30 cellular contexts compared by ENCODE assay signal in the genomic region with DNA sequence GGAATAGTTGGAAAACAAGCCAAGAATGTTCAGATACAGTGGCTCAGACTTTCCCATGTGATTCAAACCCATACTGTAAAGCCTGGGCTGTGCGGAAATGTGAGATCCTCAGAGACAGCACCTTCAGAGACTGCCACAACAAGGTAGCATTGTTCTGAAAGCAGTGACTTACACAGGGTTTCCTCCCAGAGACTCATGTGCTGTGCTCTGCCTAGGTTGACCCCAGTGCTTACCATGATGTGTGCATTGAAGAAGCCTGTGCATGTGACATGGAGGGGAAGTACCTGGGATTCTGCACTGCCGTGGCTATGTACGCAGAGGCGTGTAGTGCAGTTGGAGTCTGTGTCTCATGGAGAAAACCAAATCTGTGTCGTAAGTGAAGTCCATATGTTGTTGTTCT.
DNase-seq lines count a peak whose midpoint lies in the region; ATAC-seq, FAIRE-seq and TF ChIP-seq lines count a peak whose summit lies in the region.
"Had no signal": no experiment of that assay in that cellular context is flagged by ENCODE, and none has a peak within 500 bp of the region (broad histone marks: within the 10 kb centered on the region; RNA-seq: fewer than 3 reads in every experiment).

No MANE protein-coding gene starts in this region.

- H2AFZ ChIP-seq in OCI-LY3 (ENCODE audit: low read depth, low read length) (no peak overlapping the region), K562 (ENCODE audit: low read depth, low read length) (no peak overlapping the region)
- H2AFZ ChIP-seq: PC-9 had no signal

- no peak overlapping the region for H3K27ac Mint-ChIP-seq in activated CD8-positive, alpha-beta memory T cell treated with anti-CD3 and anti-CD28 coated beads, Interleukin-2, amount 10 ng/mL, durations not matched to agents 7 days and 5 days
- no peak overlapping the region for H3K27ac Mint-ChIP-seq in activated CD4-positive, alpha-beta memory T cell treated with anti-CD3 and anti-CD28 coated beads, Interleukin-2, amount 10 ng/mL, durations not matched to agents 7 days and 5 days
- H3K27ac Mint-ChIP-seq: B cell; CD8-positive, alpha-beta T cell; IgD-negative memory B cell had no signal

- no peak overlapping the region for H3K27ac ChIP-seq in OCI-LY3 (ENCODE audit: low read length)
- no peak overlapping the region; the same call in 2 of the 3 replicates for H3K27ac ChIP-seq in K562 (ENCODE audit: extremely low read depth, low read depth, low read length)
- H3K27ac ChIP-seq: 22Rv1, C4-2B, PC-9, SJCRH30 had no signal

- H3K9me3 Mint-ChIP-seq in activated CD8-positive, alpha-beta memory T cell treated with anti-CD3 and anti-CD28 coated beads, Interleukin-2, amount 10 ng/mL, durations not matched to agents 7 days and 5 days (ENCODE audit: low read depth): no peaks in the 10 kb centered on the region
- H3K9me3 Mint-ChIP-seq in activated CD4-positive, alpha-beta memory T cell treated with anti-CD3 and anti-CD28 coated beads, Interleukin-2, amount 10 ng/mL, durations not matched to agents 7 days and 5 days: peaks cover 2% of the 10 kb centered on the region
- H3K9me3 Mint-ChIP-seq: CD8-positive, alpha-beta T cell had no signal

- DNase-seq in NCI-H2171 treated with DMSO at 0.1 percent for 48 hours (lab: John Stamatoyannopoulos, UW) (peak; percentile 14), NCI-H2171 (lab: John Stamatoyannopoulos, UW) (no peak), K562 (ENCODE audit: extremely low read depth in 1 of 4, low spot score in 3 of 4) (peak in 1 of 4 experiments; percentile 8), urothelium cell line (ENCODE audit: low spot score) (no peak)
- no peak for DNase-seq in activated naive CD4-positive, alpha-beta T cell treated with anti-CD3 and anti-CD28 coated beads, Interleukin-2, amount 50 U/mL, for 16 hours
- no peak for DNase-seq in activated CD8-positive, alpha-beta memory T cell treated with anti-CD3 and anti-CD28 coated beads, Interleukin-2, amount 10 ng/mL, durations not matched to agents 7 days and 5 days
- no peak for DNase-seq in activated CD4-positive, alpha-beta memory T cell treated with anti-CD3 and anti-CD28 coated beads, Interleukin-2, amount 10 ng/mL, durations not matched to agents 7 days and 5 days
- DNase-seq: CD8-positive, alpha-beta T cell; DMS 273 treated with DMSO at 0.1 percent for 48 hours; DMS79; EL; GDM1; GOT3; NCI-H1092; NCI-H1417 treated with DMSO at 0.1 percent for 48 hours; NCI-H1694 treated with DMSO at 0.1 percent for 48 hours; NCI-H2081; NCI-H345; NCI-H524; NCI-H748 treated with DMSO at 0.1 percent for 48 hours; NK-92 treated with Interleukin-12 subunit alpha and Interleukin-12 subunit beta, amount 100 ng/mL, for 24 hours; PC-9 had no signal

- in situ Hi-C loops in K562 (cut with MboI): no loop called here

- no peak for TF ChIP-seq EP300 in K562 (IDR thresholded peaks at IDR 0.05; ENCODE audit: low read length)

- no peak overlapping the region for H3K4me3 Mint-ChIP-seq in activated CD8-positive, alpha-beta memory T cell treated with anti-CD3 and anti-CD28 coated beads, Interleukin-2, amount 10 ng/mL, durations not matched to agents 7 days and 5 days
- H3K4me3 Mint-ChIP-seq in activated CD4-positive, alpha-beta memory T cell treated with anti-CD3 and anti-CD28 coated beads, Interleukin-2, amount 10 ng/mL, durations not matched to agents 7 days and 5 days: no peak overlapping the region
- H3K4me3 Mint-ChIP-seq: B cell; CD8-positive, alpha-beta T cell; IgD-negative memory B cell had no signal

- POLR2A ChIA-PET in K562 (lab: Yijun Ruan, JAX): interaction anchor here (0.6 kb wide), 1 partner anchor 45 kb away, joined by 4 read pairs; no protein-coding TSS in a partner anchor
- POLR2A ChIA-PET in activated CD4-positive, alpha-beta memory T cell treated with anti-CD3 and anti-CD28 coated beads, Interleukin-2, amount 10 ng/mL, durations not matched to agents 7 days and 5 days (lab: Charles Lee): no interaction called here

- peak; percentile 74 for ATAC-seq in K562
- no peak for ATAC-seq in activated CD8-positive, alpha-beta memory T cell treated with anti-CD3 and anti-CD28 coated beads, Interleukin-2, amount 10 ng/mL, durations not matched to agents 7 days and 5 days
- ATAC-seq: CD8-positive, alpha-beta T cell; HCT116; Right ventricle myocardium inferior had no signal

- no peak for TF ChIP-seq POLR2A in K562 (conservative IDR thresholded peaks at IDR 0.05)

- FAIRE-seq in K562 (lab: Jason Lieb, UNC) (no peak), urothelium cell line (lab: Jason Lieb, UNC) (peak; percentile 9)

- BruUV-seq in K562 (replicated peaks; lab: Mats Ljungman, UMichigan): no TSS peak

- H3K36me3 ChIP-seq in OCI-LY3 (replicated peaks; ENCODE audit: low read depth, low read length) (no peaks in the 10 kb centered on the region), K562 (ENCODE audit: control insufficient read depth, insufficient read depth, low read length) (no peaks in the 10 kb centered on the region)
- H3K36me3 ChIP-seq: SJCRH30 had no signal

- no peaks in the 10 kb centered on the region for H3K79me2 ChIP-seq in OCI-LY3 (ENCODE audit: low read length)
- no peaks in the 10 kb centered on the region; the same call in 2 of the 3 replicates for H3K79me2 ChIP-seq in K562 (ENCODE audit: control insufficient read depth, insufficient read depth, low read length)

- H3K4me1 Mint-ChIP-seq in activated CD8-positive, alpha-beta memory T cell treated with anti-CD3 and anti-CD28 coated beads, Interleukin-2, amount 10 ng/mL, durations not matched to agents 7 days and 5 days: no peaks in the 10 kb centered on the region
- H3K4me1 Mint-ChIP-seq in activated CD4-positive, alpha-beta memory T cell treated with anti-CD3 and anti-CD28 coated beads, Interleukin-2, amount 10 ng/mL, durations not matched to agents 7 days and 5 days: no peaks in the 10 kb centered on the region
- H3K4me1 Mint-ChIP-seq: B cell, IgD-negative memory B cell had no signal

- no peaks in the 10 kb centered on the region for H3K36me3 Mint-ChIP-seq in activated CD8-positive, alpha-beta memory T cell treated with anti-CD3 and anti-CD28 coated beads, Interleukin-2, amount 10 ng/mL, durations not matched to agents 7 days and 5 days
- H3K36me3 Mint-ChIP-seq in activated CD4-positive, alpha-beta memory T cell treated with anti-CD3 and anti-CD28 coated beads, Interleukin-2, amount 10 ng/mL, durations not matched to agents 7 days and 5 days (ENCODE audit: low read depth): no peaks in the 10 kb centered on the region
- H3K36me3 Mint-ChIP-seq: CD8-positive, alpha-beta T cell; IgD-negative memory B cell had no signal

- intact Hi-C loops in K562 (cut with micrococcal nuclease): no loop called here

- no peaks in the 10 kb centered on the region for H3K9me3 ChIP-seq in OCI-LY3 (ENCODE audit: insufficient read depth, low read length)
- H3K9me3 ChIP-seq in K562 (replicated peaks; ENCODE audit: control insufficient read depth, insufficient read depth, low read depth, low read length): no peaks in the 10 kb centered on the region
- H3K9me3 ChIP-seq: SJCRH30 had no signal

- H4K20me1 ChIP-seq in OCI-LY3 (ENCODE audit: insufficient read depth, low read length): no peaks in the 10 kb centered on the region
- H4K20me1 ChIP-seq in K562 (replicated peaks; ENCODE audit: control insufficient read depth, insufficient read depth, low read length): no peaks in the 10 kb centered on the region

- WGBS in K562 (ENCODE audit: insufficient coverage, low coverage, missing lambda C conversion rate): 0% methylated on average over 5 of the region's 5 CpGs

- no peak for TF ChIP-seq RAD21 in K562 (CRISPR knock-in tag; conservative IDR thresholded peaks at IDR 0.05 in 1 of 2, IDR thresholded peaks at IDR 0.05 in 1 of 2)

- H3K27me3 ChIP-seq in OCI-LY3 (ENCODE audit: low read depth, low read length) (no peaks in the 10 kb centered on the region), K562 (ENCODE audit: control insufficient read depth in 2 of 2, insufficient read depth in 2 of 2, low read length in 2 of 2) (no peaks in the 10 kb centered on the region)
- H3K27me3 ChIP-seq: SJCRH30 had no signal

- no peak overlapping the region for H3K9ac ChIP-seq in OCI-LY3 (ENCODE audit: low read length)
- no peak overlapping the region for H3K9ac ChIP-seq in K562 (ENCODE audit: insufficient read depth in 1 of 2, low read depth in 2 of 2, low read length in 2 of 2)

- CTCF ChIA-PET in K562 (lab: Yijun Ruan, JAX; ENCODE audit: low intra/inter-chr PET ratio): no interaction called here
- CTCF ChIA-PET in activated CD8-positive, alpha-beta memory T cell treated with anti-CD3 and anti-CD28 coated beads, Interleukin-2, amount 10 ng/mL, durations not matched to agents 7 days and 5 days (lab: Charles Lee): no interaction called here
- CTCF ChIA-PET in activated CD4-positive, alpha-beta memory T cell treated with anti-CD3 and anti-CD28 coated beads, Interleukin-2, amount 10 ng/mL, durations not matched to agents 7 days and 5 days (lab: Charles Lee): no interaction called here

- no peak for TF ChIP-seq CTCF in OCI-LY3 (IDR thresholded peaks at IDR 0.05; ENCODE audit: low read depth, low read length)
- TF ChIP-seq CTCF in K562 (IDR thresholded peaks at IDR 0.05 in 2 of 3, conservative IDR thresholded peaks at IDR 0.05 in 1 of 3; ENCODE audit: insufficient read depth in 2 of 3, low read depth in 1 of 3, low read length in 3 of 3): no peak

- no peaks in the 10 kb centered on the region for H3K27me3 Mint-ChIP-seq in activated CD8-positive, alpha-beta memory T cell treated with anti-CD3 and anti-CD28 coated beads, Interleukin-2, amount 10 ng/mL, durations not matched to agents 7 days and 5 days
- no peaks in the 10 kb centered on the region for H3K27me3 Mint-ChIP-seq in activated CD4-positive, alpha-beta memory T cell treated with anti-CD3 and anti-CD28 coated beads, Interleukin-2, amount 10 ng/mL, durations not matched to agents 7 days and 5 days

- H3K4me2 ChIP-seq in OCI-LY3 (ENCODE audit: low read length): peak overlapping the region; percentile 27
- H3K4me2 ChIP-seq in K562 (ENCODE audit: insufficient read depth, low read length): peak overlapping the region; percentile 58
- H3K4me2 ChIP-seq: PC-9 had no signal

- no peaks in the 10 kb centered on the region for H3K4me1 ChIP-seq in OCI-LY3 (ENCODE audit: low read length)
- H3K4me1 ChIP-seq in K562 (replicated peaks in 1 of 2; ENCODE audit: control insufficient read depth in 2 of 2, insufficient read depth in 2 of 2, low read length in 2 of 2): no peaks in the 10 kb centered on the region
- H3K4me1 ChIP-seq: SJCRH30 had no signal

- no peaks in the 10 kb centered on the region for H3K9me1 ChIP-seq in K562 (ENCODE audit: control insufficient read depth, insufficient read depth, low read length)

- H3K4me3 ChIP-seq in OCI-LY3 (ENCODE audit: low read length) (0 out of 2 replicates have a peak overlapping the region, but pooled peaks have one; percentile 7), K562 (no peak overlapping the region)
- H3K4me3 ChIP-seq: PC-9, SJCRH30 had no signal

TF ChIP-seq in K562, 482 proteins besides CTCF, POLR2A, EP300 and RAD21 (continues in another document):
- TF ChIP-seq, protein P1, sequence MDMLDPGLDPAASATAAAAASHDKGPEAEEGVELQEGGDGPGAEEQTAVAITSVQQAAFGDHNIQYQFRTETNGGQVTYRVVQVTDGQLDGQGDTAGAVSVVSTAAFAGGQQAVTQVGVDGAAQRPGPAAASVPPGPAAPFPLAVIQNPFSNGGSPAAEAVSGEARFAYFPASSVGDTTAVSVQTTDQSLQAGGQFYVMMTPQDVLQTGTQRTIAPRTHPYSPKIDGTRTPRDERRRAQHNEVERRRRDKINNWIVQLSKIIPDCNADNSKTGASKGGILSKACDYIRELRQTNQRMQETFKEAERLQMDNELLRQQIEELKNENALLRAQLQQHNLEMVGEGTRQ (CRISPR knock-in tag; IDR thresholded peaks at IDR 0.05): 0 out of 2 replicates have a peak, but pooled peaks have one; percentile 9
